ENCODE assay signal across 1 cellular context in the genomic region with DNA sequence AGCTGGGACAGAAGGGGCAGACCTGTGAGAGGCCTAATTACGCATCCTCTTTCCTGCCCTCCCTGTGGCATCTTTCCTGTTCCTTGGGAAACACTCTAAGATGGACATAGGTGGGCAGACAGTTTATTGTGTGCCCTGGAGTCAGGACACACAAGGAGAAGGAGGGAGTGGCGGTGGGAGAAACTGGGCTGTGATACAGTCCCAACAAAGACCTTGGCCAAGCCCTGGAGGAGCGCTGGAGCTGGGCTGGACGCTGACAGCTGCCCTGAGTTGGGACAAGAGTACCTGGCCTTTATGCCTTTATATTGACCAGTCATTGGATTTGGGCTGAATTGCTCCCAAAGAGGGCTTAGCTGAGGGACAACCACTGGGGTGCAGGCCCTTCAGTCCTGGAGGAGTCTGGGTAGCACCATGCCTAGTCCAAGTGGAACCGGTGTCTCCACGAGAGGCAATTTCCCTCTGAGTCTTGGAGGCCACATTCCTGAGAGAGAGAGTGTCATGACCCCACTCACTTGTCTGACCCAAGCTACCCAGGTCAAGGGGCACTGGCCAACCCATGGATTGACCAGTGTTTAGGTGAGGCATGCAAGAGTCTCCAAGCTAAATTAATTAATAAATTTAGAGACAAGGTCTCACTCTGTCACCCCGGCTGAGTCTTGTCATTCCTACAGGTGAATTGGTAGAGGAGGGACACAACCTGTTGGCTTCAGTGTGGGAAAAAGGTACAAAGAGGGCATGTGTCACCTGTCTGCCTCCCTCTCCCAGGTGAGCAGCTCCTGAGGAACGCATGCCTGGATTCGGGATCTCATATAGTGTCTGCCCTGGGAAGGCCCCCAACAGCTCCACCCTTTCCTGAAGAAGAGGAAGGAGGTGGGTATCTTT.
TF ChIP-seq lines count a peak whose summit lies in the region.

No MANE protein-coding gene starts in this region.

TF ChIP-seq in IMR-90, 13 proteins besides CTCF, POLR2A, EP300 and RAD21 (continued from another document):
- TF ChIP-seq SMC3 (IDR thresholded peaks at IDR 0.05; ENCODE audit: low read depth, low read length): no peak
- no peak for TF ChIP-seq USF2 (IDR thresholded peaks at IDR 0.05; ENCODE audit: low read depth, low read length)
